27 cellular contexts compared by ENCODE assay signal in genomic region chr9:69276775-69277174, GRCh38. TPM values are rescaled to one million over a fixed set of nuclear protein-coding genes. Genes with fewer than 3 reads are reported as not detected.
DNase-seq lines count a peak whose midpoint lies in the region; ATAC-seq, FAIRE-seq and TF ChIP-seq lines count a peak whose summit lies in the region.
"Had no signal": no experiment of that assay in that cellular context is flagged by ENCODE, and none has a peak within 500 bp of the region (broad histone marks: within the 10 kb centered on the region; RNA-seq: fewer than 3 reads in every experiment).

No MANE protein-coding gene starts in this region.

- 0 out of 2 replicates have a peak overlapping the region, but pooled peaks have one; percentile 40 for H2BK5ac ChIP-seq in H1 (ENCODE audit: low read depth, low read length)

- no peaks in the 10 kb centered on the region for H3K23me2 ChIP-seq in H1 (ENCODE audit: low read depth, low read length)

- H4K5ac ChIP-seq in H1 (ENCODE audit: insufficient read length, low read depth, low read length): no peak overlapping the region

- H3K27me3 ChIP-seq in H1 (replicated peaks in 1 of 4; ENCODE audit: control insufficient read depth in 3 of 4, extremely low read depth in 1 of 4, insufficient read depth in 3 of 4, low read length in 3 of 4): no peaks in the 10 kb centered on the region
- no peaks in the 10 kb centered on the region for H3K27me3 ChIP-seq in lower lobe of right lung (ENCODE audit: low read depth)
- H3K27me3 ChIP-seq in upper lobe of left lung: no peaks in the 10 kb centered on the region
- H3K27me3 ChIP-seq in HepG2 (ENCODE audit: control insufficient read depth in 1 of 2, insufficient read depth in 2 of 2, low read length in 2 of 2): no peaks in the 10 kb centered on the region; a peak in 1 of 5 replicates
- H3K27me3 ChIP-seq: body of pancreas, pancreas, vagina had no signal

- POLR2A ChIA-PET in H1 (lab: Charles Lee; ENCODE audit: partially characterized antibody) (no interaction called here), HepG2 (lab: Yijun Ruan, JAX) (no interaction called here)

- H4K91ac ChIP-seq in H1 (replicated peaks; ENCODE audit: insufficient read length, low read length): no peak overlapping the region

- H3K9ac ChIP-seq in H1 (replicated peaks in 1 of 4; ENCODE audit: extremely low read depth in 1 of 4, low read depth in 3 of 4, low read length in 3 of 4) (no peak overlapping the region), HepG2 (ENCODE audit: insufficient read depth, low read depth, low read length) (no peak overlapping the region)
- H3K9ac ChIP-seq: GM23248 had no signal

- 90% methylated on average over 5 of the region's 5 CpGs; no CpG with 5 or more reads in 1 of the 2 experiments for WGBS in H1 (ENCODE audit: extremely low coverage in 1 of 2, insufficient coverage in 1 of 2, insufficient read length in 1 of 2, insufficient replicate concordance in 2 of 2, low coverage in 1 of 2, low lambda C conversion rate in 2 of 2, missing lambda C conversion rate in 1 of 2), 2 experiments
- 75 to 76% methylated on average over 5 of the region's 5 CpGs for WGBS in upper lobe of left lung, 2 donors
- WGBS in HepG2 (ENCODE audit: low lambda C conversion rate): 46% methylated on average over 4 of the region's 5 CpGs

- no peak overlapping the region for H3K23ac ChIP-seq in H1 (ENCODE audit: insufficient read length)

- DNase-seq in NCI-H2171 treated with DMSO at 0.1 percent for 48 hours (lab: John Stamatoyannopoulos, UW): peak; percentile 5
- no peak for DNase-seq in NCI-H2171 (lab: John Stamatoyannopoulos, UW)
- DNase-seq in H1 (ENCODE audit: low read depth in 1 of 2, low spot score in 2 of 2): no peak
- DNase-seq in lower lobe of right lung: peak; percentile 61
- DNase-seq in upper lobe of left lung: peak in 1 of 2 donors; percentile 84
- DNase-seq in HepG2 (ENCODE audit: low spot score): no peak
- no peak for DNase-seq in DMS 273 treated with DMSO at 0.1 percent for 48 hours (lab: John Stamatoyannopoulos, UW)
- DNase-seq: activated CD4-positive, alpha-beta memory T cell treated with anti-CD3 and anti-CD28 coated beads, Interleukin-2, amount 10 ng/mL, durations not matched to agents 7 days and 5 days; activated CD8-positive, alpha-beta memory T cell treated with anti-CD3 and anti-CD28 coated beads, Interleukin-2, amount 50 U/mL, for 4 hours; activated naive CD4-positive, alpha-beta T cell treated with anti-CD3 and anti-CD28 coated beads for 36 hours; body of pancreas; DMS79; effector CD8-positive, alpha-beta T cell; GF-D8; GM23248; NCI-H1092; NCI-H1930; NCI-H226; NCI-H69; pancreas; SHP77; small intestine; stimulated activated naive CD4-positive, alpha-beta T cell treated with Interleukin-2 at 50 U/mL for 16 hours; T-helper 2 cell had no signal

- H2AK5ac ChIP-seq in H1 (ENCODE audit: low read depth, low read length): no peak overlapping the region

- no peaks in the 10 kb centered on the region for H3K79me1 ChIP-seq in H1 (ENCODE audit: low read depth, low read length)

- no peak overlapping the region for H2BK12ac ChIP-seq in H1 (ENCODE audit: low read depth, low read length)

- no peaks in the 10 kb centered on the region for H3K4me1 ChIP-seq in H1 (replicated peaks in 1 of 4; ENCODE audit: control insufficient read depth in 3 of 4, insufficient read depth in 4 of 4, low read length in 3 of 4)
- no peaks in the 10 kb centered on the region for H3K4me1 ChIP-seq in lower lobe of right lung
- H3K4me1 ChIP-seq in upper lobe of left lung: peaks cover 0 to 3% (median 0%) of the 10 kb centered on the region in 4 donors
- H3K4me1 ChIP-seq in HepG2 (ENCODE audit: insufficient read depth, low read length): no peaks in the 10 kb centered on the region
- H3K4me1 ChIP-seq: body of pancreas, pancreas, vagina had no signal

- peak; percentile 98 for ATAC-seq in lower lobe of right lung
- ATAC-seq in upper lobe of left lung (ENCODE audit: low FRiP score in 2 of 2): peak; percentile 72 to 94
- no peak for ATAC-seq in HepG2
- ATAC-seq in HG02763 (IDR thresholded peaks at IDR 0.05; ENCODE audit: unreplicated experiment): no peak
- ATAC-seq: body of pancreas, pancreas had no signal

- H4K8ac ChIP-seq in H1 (ENCODE audit: extremely low read depth, insufficient read depth, low read length): no peak overlapping the region

- H3K4ac ChIP-seq in H1 (replicated peaks; ENCODE audit: insufficient read length, low read depth, low read length): no peak overlapping the region

- no peak overlapping the region for H2BK20ac ChIP-seq in H1 (ENCODE audit: low read length)

- TF ChIP-seq POLR2A in H1 (IDR thresholded peaks at IDR 0.05; ENCODE audit: control extremely low read depth in 1 of 2, low read depth in 2 of 2, low read length in 2 of 2): no peak
- no peak for TF ChIP-seq POLR2A in upper lobe of left lung (IDR thresholded peaks at IDR 0.05)
- no peak for TF ChIP-seq POLR2A in HepG2 (IDR thresholded peaks at IDR 0.05; ENCODE audit: insufficient read depth in 1 of 2, low read depth in 2 of 2, low read length in 2 of 2)

- no peak for TF ChIP-seq EP300 in H1 (IDR thresholded peaks at IDR 0.05; ENCODE audit: borderline replicate concordance in 1 of 2, low read depth in 2 of 2, low read length in 2 of 2)
- peak in 2 of 4 donors; percentile 67 to 97 for TF ChIP-seq EP300 in upper lobe of left lung (IDR thresholded peaks at IDR 0.05)
- no peak for TF ChIP-seq EP300 in HepG2 (IDR thresholded peaks at IDR 0.05; ENCODE audit: low read depth in 2 of 2, low read length in 2 of 2)
- TF ChIP-seq EP300 in HepG2 (CRISPR knock-in tag; IDR thresholded peaks at IDR 0.05; ENCODE audit: borderline replicate concordance): no peak

- in situ Hi-C loops in HepG2 (cut with HindIII; ENCODE audit: extremely low pct_ligation_motif_present, low pct_unique_long_range_greater_than_20kb): no loop called here

- no peaks in the 10 kb centered on the region for H4K20me1 ChIP-seq in H1 (replicated peaks in 1 of 2; ENCODE audit: control insufficient read depth in 1 of 2, insufficient read depth in 2 of 2, low read length in 2 of 2)
- H4K20me1 ChIP-seq in HepG2 (ENCODE audit: insufficient read depth, low read length): no peaks in the 10 kb centered on the region

- H3K79me2 ChIP-seq in H1 (ENCODE audit: control insufficient read depth in 1 of 2, insufficient read depth in 2 of 2, low read length in 2 of 2) (no peaks in the 10 kb centered on the region), HepG2 (ENCODE audit: insufficient read depth, low read length) (no peaks in the 10 kb centered on the region)

- H3K27ac ChIP-seq in H1 (ENCODE audit: low read depth, low read length) (no peak overlapping the region), lower lobe of right lung (no peak overlapping the region), upper lobe of left lung (peak overlapping the region in 1 of 4 donors; percentile 42), HepG2 (ENCODE audit: extremely low read length, insufficient read depth, low read length) (no peak overlapping the region)
- H3K27ac ChIP-seq: body of pancreas, GM23248, pancreas, vagina had no signal

- no peak overlapping the region for H3K4me2 ChIP-seq in H1 (ENCODE audit: insufficient read depth in 1 of 2, low read depth in 2 of 2, low read length in 2 of 2)
- no peak overlapping the region for H3K4me2 ChIP-seq in HepG2 (ENCODE audit: low read depth, low read length)

- H2BK120ac ChIP-seq in H1 (replicated peaks; ENCODE audit: low read depth, low read length): no peak overlapping the region

- H2AFZ ChIP-seq in H1 (ENCODE audit: low read length): no peak overlapping the region
- no peak overlapping the region for H2AFZ ChIP-seq in HepG2 (ENCODE audit: low read length)
- H2AFZ ChIP-seq: GM23248 had no signal

- H3K36me3 ChIP-seq in H1 (ENCODE audit: control insufficient read depth in 2 of 4, insufficient read depth in 4 of 4, low read length in 3 of 4): no peaks in the 10 kb centered on the region
- no peaks in the 10 kb centered on the region for H3K36me3 ChIP-seq in lower lobe of right lung
- no peaks in the 10 kb centered on the region for H3K36me3 ChIP-seq in upper lobe of left lung
- H3K36me3 ChIP-seq in HepG2 (replicated peaks in 1 of 2; ENCODE audit: control insufficient read depth in 1 of 2, insufficient read depth in 2 of 2, low read length in 2 of 2): no peaks in the 10 kb centered on the region
- H3K36me3 ChIP-seq: pancreas, vagina had no signal

- no TSS peak for BruUV-seq in HepG2 (replicated peaks; lab: Mats Ljungman, UMichigan)

- FAIRE-seq in H1 (lab: Jason Lieb, UNC) (no peak), HepG2 (lab: Jason Lieb, UNC) (no peak)
- FAIRE-seq: pancreas, small intestine had no signal

- intact Hi-C loops in lower lobe of right lung (cut with DNase I) (no loop called here), HepG2 (cut with micrococcal nuclease; ENCODE audit: unreplicated experiment) (loop anchor here (5.0 kb wide), 1 partner anchor 49 kb away; no protein-coding TSS in a partner anchor)

- H3K4me3 ChIP-seq in H1 (ENCODE audit: extremely low read depth in 1 of 4, insufficient read depth in 2 of 4, low read depth in 3 of 4, low read length in 4 of 4) (no peak overlapping the region), lower lobe of right lung (no peak overlapping the region), upper lobe of left lung (no peak overlapping the region), HepG2 (replicated peaks in 1 of 3; ENCODE audit: insufficient read depth in 1 of 3, low read depth in 2 of 3, low read length in 3 of 3) (no peak overlapping the region)
- H3K4me3 ChIP-seq: body of pancreas, GM23248, pancreas, vagina had no signal

- CTCF ChIA-PET in H1 (lab: Charles Lee; ENCODE audit: partially characterized antibody) (interaction anchor here (0.9 kb wide), 1 partner anchor 9 kb away, joined by 3 read pairs; no protein-coding TSS in a partner anchor), HepG2 (lab: Yijun Ruan, JAX; ENCODE audit: low intra/inter-chr PET ratio, low total read pairs) (no interaction called here)

- H2BK15ac ChIP-seq in H1 (ENCODE audit: low read length): no peak overlapping the region

- TF ChIP-seq RAD21 in H1 (IDR thresholded peaks at IDR 0.05 in 1 of 2, conservative IDR thresholded peaks at IDR 0.05 in 1 of 2; ENCODE audit: low read depth in 2 of 2, low read length in 2 of 2) (no peak), HepG2 (CRISPR knock-in tag; IDR thresholded peaks at IDR 0.05) (no peak)

- TF ChIP-seq CTCF in H1 (IDR thresholded peaks at IDR 0.05; ENCODE audit: control extremely low read depth in 1 of 3, insufficient read depth in 1 of 3, low read depth in 1 of 3, low read length in 3 of 3) (no peak), lower lobe of right lung (IDR thresholded peaks at IDR 0.05) (no peak), upper lobe of left lung (IDR thresholded peaks at IDR 0.05) (peak in 1 of 6 experiments; percentile 50), HepG2 (CRISPR knock-in tag; IDR thresholded peaks at IDR 0.05) (no peak)

- H3K56ac ChIP-seq in H1 (replicated peaks; ENCODE audit: insufficient read length, low read depth, low read length): no peak overlapping the region

- peaks cover 0 to 4% of the 10 kb centered on the region in 2 experiments; a peak in 1 of 4 replicates for H3K9me3 ChIP-seq in H1 (ENCODE audit: insufficient read depth in 2 of 2, low read depth in 1 of 2, low read length in 1 of 2)
- H3K9me3 ChIP-seq in lower lobe of right lung: peaks cover 4% of the 10 kb centered on the region
- H3K9me3 ChIP-seq in upper lobe of left lung: peaks cover 0 to 3% (median 0%) of the 10 kb centered on the region in 4 donors
- H3K9me3 ChIP-seq in HepG2 (ENCODE audit: low read length): no peaks in the 10 kb centered on the region
- H3K9me3 ChIP-seq: body of pancreas, pancreas, vagina had no signal

- no peak overlapping the region for H3K14ac ChIP-seq in H1 (ENCODE audit: insufficient read length)

- no peak overlapping the region for H3K18ac ChIP-seq in H1 (ENCODE audit: extremely low read depth, low read length)

RNA-seq across cellular contexts. Expression of gene ENTREP1, which starts 48.2 kb away (rescaled TPM):
- 22.8 and 25.0 TPM in 2 replicates for total RNA-seq in H1 (2021; fragmentation: NEBNext Ultra II Directional; extraction: Animal tissue kit (Norgen Biotek cat#: 25700))
- polyA plus RNA-seq in H1 (2011; rRNA removed) (14.8 and 15.3 TPM in 2 replicates), HepG2 (2011; rRNA removed) (not detected in 2 replicates)
- 13.0 TPM for polyA plus RNA-seq in H1 (2011; cell fraction: cytosol; rRNA removed)
- 64.5 TPM for polyA plus RNA-seq in H1 (2011; cell fraction: nucleus; rRNA removed)
- 12.3 to 17.8 TPM (median 15.6 TPM) in 4 replicates for polyA plus RNA-seq in H1 (2012, experiment 1 of 2)
- 9.5 TPM for polyA plus RNA-seq in H1 (2012, experiment 2 of 2)
- polyA plus RNA-seq in H1 (2013, experiment 1 of 2): 40.5 TPM
- polyA plus RNA-seq in H1 (2013, experiment 2 of 2): 39.5 TPM
- 15.9 and 17.4 TPM in 2 replicates for polyA minus RNA-seq in H1 (2011; rRNA and poly(A)+ RNA removed)
- 7.4 TPM for polyA minus RNA-seq in H1 (2011; cell fraction: cytosol; rRNA and poly(A)+ RNA removed)
- 23.6 TPM for polyA minus RNA-seq in H1 (2011; cell fraction: nucleus; rRNA and poly(A)+ RNA removed)
- total RNA-seq in lower lobe of right lung (30.1 TPM), upper lobe of left lung (10 to 100 TPM; 28.5 to 49.2 (median 38.2) TPM), HepG2 (2016; rRNA removed; fragmentation: Illumina TruSeq; extraction: Trizol) (not detected in 2 replicates)
- not detected in 2 replicates for total RNA-seq in HepG2 (2016; cell fraction: cytosol; rRNA removed; fragmentation: Illumina TruSeq; extraction: Trizol; ENCODE audit: low read depth)
- total RNA-seq in HepG2 (2016; cell fraction: insoluble cytoplasmic fraction; rRNA removed; fragmentation: Illumina TruSeq; extraction: Trizol): not detected in 2 replicates
- not detected in 2 replicates for total RNA-seq in HepG2 (2016; cell fraction: membrane; rRNA removed; fragmentation: Illumina TruSeq; extraction: Trizol)
- not detected in 2 replicates for total RNA-seq in HepG2 (2016; cell fraction: nucleus; rRNA removed; fragmentation: Illumina TruSeq; extraction: Trizol)
- polyA plus RNA-seq in HepG2 (2011; cell fraction: cytosol; rRNA removed): 0.03 TPM in 1 of 2 replicates, not detected in the other
- polyA plus RNA-seq in HepG2 (2011; cell fraction: nucleus; rRNA removed): 0.03 and 0.05 TPM in 2 replicates
- polyA plus RNA-seq in HepG2 (2012): not detected in 2 replicates
- polyA plus RNA-seq in HepG2 (2016; cell fraction: cytosol; fragmentation: Illumina TruSeq; extraction: Trizol; ENCODE audit: low read depth): not detected in 2 replicates
- polyA plus RNA-seq in HepG2 (2016; cell fraction: insoluble cytoplasmic fraction; fragmentation: Illumina TruSeq; extraction: Trizol; ENCODE audit: low read depth): 0.04 TPM in 1 of 2 replicates, not detected in the other
- not detected in 2 replicates for polyA plus RNA-seq in HepG2 (2016; cell fraction: membrane; fragmentation: Illumina TruSeq; extraction: Trizol; ENCODE audit: low read depth)
- not detected in 2 replicates for polyA plus RNA-seq in HepG2 (2016; cell fraction: nucleus; fragmentation: Illumina TruSeq; extraction: Trizol; ENCODE audit: insufficient read depth, low read depth)
- 1.2 TPM in 1 of 2 replicates, not detected in the other for polyA minus RNA-seq in HepG2 (2011; rRNA and poly(A)+ RNA removed; ENCODE audit: low replicate concordance)
- not detected in 2 replicates for polyA minus RNA-seq in HepG2 (2011; cell fraction: cytosol; rRNA and poly(A)+ RNA removed)
- polyA minus RNA-seq in HepG2 (2011; cell fraction: nucleus; rRNA and poly(A)+ RNA removed): not detected in 2 replicates
- total RNA-seq: activated CD4-positive, alpha-beta memory T cell treated with anti-CD3 and anti-CD28 coated beads, Interleukin-2, amount 10 ng/mL, durations not matched to agents 7 days and 5 days; activated naive CD4-positive, alpha-beta T cell treated with anti-CD3 and anti-CD28 coated beads for 36 hours; GM23248 had no signal
- polyA plus RNA-seq: CD14-positive monocyte, GM23248 had no signal

Comparison
In these comparisons a context has a peak if more than half of its experiments do, and no peak if none do; other contexts are left out.
1. DNase-seq: peak in NCI-H2171 treated with DMSO at 0.1 percent for 48 hours (single experiment) and lower lobe of right lung (single experiment); none in NCI-H2171 (single experiment), H1 (0 of 2), HepG2 (single experiment) and DMS 273 treated with DMSO at 0.1 percent for 48 hours (single experiment).
2. ATAC-seq: peak in lower lobe of right lung (2 of 2) and upper lobe of left lung (2 of 2); none in HepG2 (single experiment) and HG02763 (single experiment).
3. RNA of gene ENTREP1, which starts 48.2 kb away (total RNA-seq): 28.5 to 49.2 TPM in upper lobe of left lung, 30.1 TPM in lower lobe of right lung (single experiment) and 22.8 to 25.0 TPM in H1; not detected in HepG2; every median in the first group is over 10 times any median in the second.